ENCODE assay signal across 8 cellular contexts in the genomic region with DNA sequence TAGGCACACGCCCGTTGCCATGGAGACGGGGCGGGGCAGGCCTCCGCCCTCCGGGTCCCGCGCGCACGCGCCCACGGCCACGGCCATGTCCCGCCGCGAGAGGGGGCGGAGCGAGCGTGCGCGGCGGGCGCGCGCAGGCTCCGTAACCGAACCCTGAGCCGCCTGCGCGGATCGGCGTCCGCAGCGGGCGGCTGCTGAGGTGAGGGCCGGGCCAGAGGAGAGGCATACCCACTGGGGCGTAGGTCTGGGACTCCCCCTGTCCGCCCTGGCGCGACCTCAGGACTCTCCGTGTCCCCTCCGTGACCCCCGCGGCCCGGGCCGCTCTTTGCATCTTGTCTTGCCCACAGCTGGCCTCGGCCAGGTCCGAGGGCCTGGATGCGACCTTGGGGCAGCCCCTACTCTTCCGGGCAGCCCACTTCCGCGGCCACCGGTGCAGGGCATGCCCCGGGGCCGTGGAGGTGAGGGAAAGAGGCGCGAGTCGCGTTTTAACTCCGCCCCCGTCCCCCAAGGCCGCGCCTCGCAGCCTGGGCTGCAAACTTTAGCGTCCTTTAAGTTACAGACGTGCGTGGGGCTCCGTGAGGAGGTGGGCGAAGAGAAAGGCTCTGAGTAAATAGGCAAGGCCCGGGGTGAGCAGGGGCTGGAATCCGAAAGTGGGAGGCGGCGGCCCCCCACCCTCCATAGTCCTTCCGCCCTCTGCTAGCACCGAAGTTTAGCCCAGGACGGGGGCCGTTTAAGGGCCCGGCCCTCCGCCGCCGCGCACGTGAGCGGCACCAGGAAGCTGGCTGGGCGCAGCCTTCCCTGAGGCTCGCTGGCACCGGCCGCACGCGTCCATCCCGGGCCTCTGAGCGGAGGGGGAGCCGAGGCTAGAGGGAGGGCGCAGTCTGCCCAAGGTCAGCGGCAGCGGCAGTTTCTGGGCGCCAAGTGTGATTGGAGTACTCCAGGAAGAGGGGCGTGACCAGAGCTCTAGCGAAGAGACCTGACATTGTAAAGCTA. TPM values are rescaled to one million over a fixed set of nuclear protein-coding genes. Genes with fewer than 3 reads are reported as not detected.
DNase-seq lines count a peak whose midpoint lies in the region; ATAC-seq and TF ChIP-seq lines count a peak whose summit lies in the region.

Gene TEX264, plus strand, starts transcription at position 163 of the 993 bp plus-strand sequence. CDS start 3,053 bp downstream, outside the sequence.

- WGBS in H9 (ENCODE audit: extremely low coverage, insufficient read length, low lambda C conversion rate) = no CpG with 5 or more reads among the region's 99 CpGs
- WGBS in heart left ventricle, 4 donors = 0 to 3% (median 1%) methylated on average over 11 to 99 of the region's 99 CpGs

- no peak within 1 kb of the TSS for H2BK5ac ChIP-seq in H9 (ENCODE audit: insufficient read length, low read length)

- H3K36me3 Mint-ChIP-seq in H9 (ENCODE audit: insufficient read depth in 1 of 3, low read depth in 3 of 3) (peaks cover 0 to 5% (median 3%) of the 10 kb centered on the region in 3 experiments; a peak in 3 of 7 replicates), T-cell (peaks cover 10% of the 10 kb centered on the region), type B pancreatic cell (no peaks in the 10 kb centered on the region)

- no peak within 1 kb of the TSS for H2BK15ac ChIP-seq in H9 (ENCODE audit: low read depth, low read length)

- H2BK20ac ChIP-seq in H9 (ENCODE audit: low read depth, low read length, poor library complexity, severe bottlenecking) = no peak within 1 kb of the TSS

- peak; percentile 95 for DNase-seq in GM06990 (ENCODE audit: extremely low read depth, insufficient read length)
- peak; percentile 88 for DNase-seq in H9
- peak; percentile 94 for DNase-seq in MM.1S
- DNase-seq in T-cell = peak; percentile 87 to 97 (median 93)
- DNase-seq in adipocyte (ENCODE audit: low read depth) = peak; percentile 98
- DNase-seq in heart left ventricle = peak; percentile 91 to 97 (median 94)
- DNase-seq in posterior cingulate gyrus = peak; percentile 72 to 98 (median 84)
- DNase-seq in type B pancreatic cell (ENCODE audit: extremely low spot score, unreplicated experiment) = peak; percentile 91

- TF ChIP-seq CTCF in GM06990 (IDR thresholded peaks at IDR 0.05; ENCODE audit: insufficient read depth, low read length, poor library complexity, severe bottlenecking) (no peak), H9 (conservative IDR thresholded peaks at IDR 0.05) (no peak), MM.1S (IDR thresholded peaks at IDR 0.05; ENCODE audit: low read length) (no peak), heart left ventricle (IDR thresholded peaks at IDR 0.05) (no peak), type B pancreatic cell (conservative IDR thresholded peaks at IDR 0.05) (no peak)

- H3K56ac ChIP-seq in H9 (ENCODE audit: insufficient read length, low read depth, low read length) = no peak within 1 kb of the TSS

- H3K79me1 ChIP-seq in H9 (ENCODE audit: insufficient read depth, low read depth, low read length, poor library complexity, severe bottlenecking) = no peaks in the 10 kb centered on the region

- H3K36me3 ChIP-seq in GM06990 (ENCODE audit: control insufficient read depth, insufficient read depth, low read length) (peaks cover 7% of the 10 kb centered on the region), MM.1S (replicated peaks; ENCODE audit: insufficient read depth, low read length) (no peaks in the 10 kb centered on the region), adipocyte (ENCODE audit: control insufficient read depth, insufficient read depth, low read length, severe bottlenecking) (peaks cover 14% of the 10 kb centered on the region), heart left ventricle (peaks cover 0 to 25% (median 16%) of the 10 kb centered on the region in 9 donors)

- H3K4me2 ChIP-seq in H9 (ENCODE audit: insufficient read depth, insufficient read length, low read length) = peak within 1 kb of the TSS; percentile 61
- H3K4me2 ChIP-seq in MM.1S (ENCODE audit: low read depth, low read length) = peak within 1 kb of the TSS; percentile 97

- H3K27ac Mint-ChIP-seq in H9 (peak within 1 kb of the TSS in 1 of 3 experiments; percentile 46; a peak in 3 of 7 replicates), T-cell (peak within 1 kb of the TSS; percentile 92 to 93), type B pancreatic cell (peak within 1 kb of the TSS; percentile 76)

- intact Hi-C loops in heart left ventricle (cut with DNase I) = loop anchor here in 5 of 10 donors (1.0 to 10.0 kb wide), 3 partner anchors 171 to 287 kb away; partner anchors contain the start of genes RBM15B (in 3 of the 5), DCAF1 (in 1 of the 5) and MANF (in 1 of the 5)
- intact Hi-C loops in posterior cingulate gyrus (cut with DNase I) = loop anchor here (1.0 to 2.0 kb wide), 2 partner anchors 172 to 279 kb away; no protein-coding TSS in a partner anchor

- no peak within 1 kb of the TSS for H3K27ac ChIP-seq in H9 (ENCODE audit: insufficient read length, low read depth, low read length)
- H3K27ac ChIP-seq in MM.1S (ENCODE audit: low read length) = peak within 1 kb of the TSS; percentile 82
- H3K27ac ChIP-seq in heart left ventricle = peak within 1 kb of the TSS; percentile 84 to 99 (median 96)

- no peak within 1 kb of the TSS for H4K5ac ChIP-seq in H9 (ENCODE audit: insufficient read length, low read depth, low read length)

- 0 out of 2 replicates have a peak, but pooled peaks cover 2% of the 10 kb centered on the region for H3K4me1 ChIP-seq in H9 (ENCODE audit: insufficient read depth, low read length)
- H3K4me1 ChIP-seq in MM.1S (ENCODE audit: low read length) = peaks cover 15% of the 10 kb centered on the region
- peaks cover 29% of the 10 kb centered on the region for H3K4me1 ChIP-seq in adipocyte (ENCODE audit: control insufficient read depth, insufficient read depth, low read length)
- H3K4me1 ChIP-seq in heart left ventricle = peaks cover 2 to 61% (median 36%) of the 10 kb centered on the region in 12 donors

- H3K4ac ChIP-seq in H9 (ENCODE audit: low read depth, low read length) = no peak within 1 kb of the TSS

- no peak within 1 kb of the TSS for H4K8ac ChIP-seq in H9 (replicated peaks; ENCODE audit: insufficient read length, low read depth, low read length)

- H3K9me3 Mint-ChIP-seq in H9 (no peaks in the 10 kb centered on the region), T-cell (no peaks in the 10 kb centered on the region), type B pancreatic cell (no peaks in the 10 kb centered on the region)

- POLR2A ChIA-PET in T-cell (lab: Charles Lee) = interaction anchor here in 1 of 2 donors (1.2 to 1.7 kb wide), 3 partner anchors 10 to 172 kb away, joined by 6 to 9 read pairs (median 8); partner anchors contain the start of gene DCAF1

- peaks cover 6% of the 10 kb centered on the region; the same call in 1 of the 2 replicates for H3K27me3 Mint-ChIP-seq in H9 (ENCODE audit: low read depth)
- H3K27me3 Mint-ChIP-seq in T-cell = no peaks in the 10 kb centered on the region
- H3K27me3 Mint-ChIP-seq in type B pancreatic cell = no peaks in the 10 kb centered on the region

- no peak within 1 kb of the TSS for H2BK120ac ChIP-seq in H9 (ENCODE audit: low read depth, low read length, poor library complexity, severe bottlenecking)

- H3K23ac ChIP-seq in H9 (ENCODE audit: insufficient read length, low read depth, low read length) = no peak within 1 kb of the TSS

- TF ChIP-seq POLR2A in heart left ventricle (IDR thresholded peaks at IDR 0.05) = peak in 1 of 2 donors; percentile 89

- H3K9me3 ChIP-seq in H9 (ENCODE audit: control insufficient read depth, low read depth, low read length) (no peaks in the 10 kb centered on the region), MM.1S (replicated peaks; ENCODE audit: insufficient read depth, low read length) (no peaks in the 10 kb centered on the region), adipocyte (ENCODE audit: control insufficient read depth, low read length) (no peaks in the 10 kb centered on the region), heart left ventricle (no peaks in the 10 kb centered on the region)

- H3K4me1 Mint-ChIP-seq in H9 (peaks cover 31 to 33% of the 10 kb centered on the region in 2 experiments), T-cell (peaks cover 68 to 72% (median 71%) of the 10 kb centered on the region in 3 donors), type B pancreatic cell (ENCODE audit: unreplicated experiment) (peaks cover 30% of the 10 kb centered on the region)

- H3K9ac ChIP-seq in H9 (ENCODE audit: extremely low read depth, insufficient read length, low read length) = peak within 1 kb of the TSS; percentile 9
- H3K9ac ChIP-seq in MM.1S (ENCODE audit: low read length) = peak within 1 kb of the TSS; percentile 89
- H3K9ac ChIP-seq in adipocyte (ENCODE audit: low read length) = peak within 1 kb of the TSS; percentile 98

- peak within 1 kb of the TSS; percentile 59; the same call in 1 of the 2 replicates for H3K14ac ChIP-seq in H9 (ENCODE audit: insufficient read depth, low read length)

- no peaks in the 10 kb centered on the region for H3K9me2 ChIP-seq in MM.1S (replicated peaks; ENCODE audit: insufficient read depth, low read length)

- H3F3A ChIP-seq in MM.1S (ENCODE audit: insufficient read depth, low read length) = peaks cover 23% of the 10 kb centered on the region

- no peak within 1 kb of the TSS for H4K91ac ChIP-seq in H9 (ENCODE audit: insufficient read length, low read depth, low read length)

- peaks cover 8% of the 10 kb centered on the region for H3K23me2 ChIP-seq in H9 (ENCODE audit: insufficient read length, low read depth, low read length, poor library complexity, severe bottlenecking)

- H3K27me3 ChIP-seq in GM06990 (replicated peaks; ENCODE audit: control insufficient read depth, insufficient read depth, low read length) (no peaks in the 10 kb centered on the region), H9 (ENCODE audit: insufficient read depth, low read length) (no peaks in the 10 kb centered on the region), MM.1S (replicated peaks; ENCODE audit: insufficient read depth, low read length) (no peaks in the 10 kb centered on the region), adipocyte (replicated peaks; ENCODE audit: control insufficient read depth, insufficient read depth, low read length) (no peaks in the 10 kb centered on the region), heart left ventricle (no peaks in the 10 kb centered on the region)

- H3K4me3 Mint-ChIP-seq in H9 (peak within 1 kb of the TSS; percentile 75 to 80), T-cell (peak within 1 kb of the TSS; percentile 83 to 92 (median 88)), type B pancreatic cell (peak within 1 kb of the TSS; percentile 87)

- H3K18ac ChIP-seq in H9 (ENCODE audit: insufficient read length, low read depth, low read length) = no peak within 1 kb of the TSS

- H2AFZ ChIP-seq in H9 (ENCODE audit: low read length) (no peak within 1 kb of the TSS), MM.1S (ENCODE audit: low read length) (peak within 1 kb of the TSS; percentile 87)

- H4K20me1 ChIP-seq in H9 (ENCODE audit: control insufficient read depth, insufficient read depth, insufficient read length) = no peaks in the 10 kb centered on the region
- H4K20me1 ChIP-seq in MM.1S (ENCODE audit: insufficient read depth, low read length) = no peaks in the 10 kb centered on the region

- CTCF ChIA-PET in T-cell (lab: Charles Lee) = interaction anchor here (0.5 to 3.1 kb wide), 10 partner anchors 10 to 1952 kb away, joined by 3 to 33 read pairs (median 8); partner anchors contain the start of gene DCAF1 (in 1 of the 2)

- ATAC-seq in T-cell (replicated peaks in 1 of 4) (peak; percentile 80 to 85 (median 82)), heart left ventricle (peak; percentile 72 to 95 (median 91))

- H2AK5ac ChIP-seq in H9 (ENCODE audit: insufficient read length, low read length) = no peak within 1 kb of the TSS

- H3K79me2 ChIP-seq in H9 (ENCODE audit: insufficient read depth, low read length) (no peaks in the 10 kb centered on the region), MM.1S (ENCODE audit: low read length) (peaks cover 4% of the 10 kb centered on the region; the same call in 1 of the 2 replicates)

- H2BK12ac ChIP-seq in H9 (ENCODE audit: insufficient read length, low read depth, low read length) = no peak within 1 kb of the TSS

- H3K4me3 ChIP-seq in GM06990 (replicated peaks; ENCODE audit: low read depth, low read length) (peak within 1 kb of the TSS; percentile 86), MM.1S (ENCODE audit: low read length) (peak within 1 kb of the TSS; percentile 89), adipocyte (ENCODE audit: low read length) (peak within 1 kb of the TSS; percentile 94), heart left ventricle (peak within 1 kb of the TSS; percentile 72 to 97 (median 86))

- H3T11ph ChIP-seq in H9 (ENCODE audit: low read length) = no peak within 1 kb of the TSS

RNA-seq across cellular contexts. Expression of gene TEX264, which starts in this region (rescaled TPM):
- total RNA-seq in H9 (2021) (15.0 and 17.3 TPM in 2 replicates), T-cell (10 to 100 TPM; 35.9 to 51.0 (median 47.0) TPM), heart left ventricle (10 to 100 TPM; 29.5 to 64.0 (median 36.9) TPM), type B pancreatic cell (ENCODE audit: low replicate concordance) (43.8 and 50.0 TPM in 2 replicates)
- polyA plus RNA-seq in heart left ventricle = 10 to 100 TPM; 68.1 to 69.0 TPM

Comparison
In these comparisons a context has a peak if more than half of its experiments do, and no peak if none do; other contexts are left out.
1. H3K9ac ChIP-seq: peak in every context shown above with its lines; median percentile 98 in adipocyte; 89 in MM.1S; 9 in H9.